Comparison of ENCODE assay signal across 23 cellular contexts in genomic region chr2:19793132-19793750, GRCh38.
DNase-seq lines count a peak whose midpoint lies in the region; ATAC-seq and TF ChIP-seq lines count a peak whose summit lies in the region.
"Had no signal": no experiment of that assay in that cellular context is flagged by ENCODE, and none has a peak within 500 bp of the region (broad histone marks: within the 10 kb centered on the region; RNA-seq: fewer than 3 reads in every experiment).

No MANE protein-coding gene starts in this region.

- TF ChIP-seq POLR2A in body of pancreas (IDR thresholded peaks at IDR 0.05) = no peak

- no peak for TF ChIP-seq CTCF in left ventricle myocardium inferior (IDR thresholded peaks at IDR 0.05; ENCODE audit: borderline replicate concordance)
- TF ChIP-seq CTCF in body of pancreas (IDR thresholded peaks at IDR 0.05) = no peak
- no peak for TF ChIP-seq CTCF in thoracic aorta (IDR thresholded peaks at IDR 0.05)

- no peak for ATAC-seq in right cardiac atrium
- peak; percentile 87 for ATAC-seq in body of pancreas
- no peak for ATAC-seq in thoracic aorta (ENCODE audit: insufficient number of reproducible peaks, low FRiP score, low read depth)
- ATAC-seq: A549, GM12878 had no signal

- H3K36me3 ChIP-seq in left ventricle myocardium inferior (no peaks in the 10 kb centered on the region), body of pancreas (replicated peaks in 1 of 2; ENCODE audit: insufficient read depth in 1 of 2, low read depth in 2 of 2) (no peaks in the 10 kb centered on the region), thoracic aorta (no peaks in the 10 kb centered on the region)
- H3K36me3 ChIP-seq: BE2C; BLaER1 treated with 17β-estradiol and CSF1 and Interleukin-3, amounts not matched to agents 10 nM and 100 nM had no signal

- DNase-seq in NOMO-1 treated with DMSO at 0.1 percent for 48 hours (lab: John Stamatoyannopoulos, UW; ENCODE audit: unreplicated experiment) (peak; percentile 12), NOMO-1 treated with dmso at 0.1 percent for 144 hours (lab: John Stamatoyannopoulos, UW; ENCODE audit: unreplicated experiment) (no peak), left ventricle myocardium inferior (no peak), right cardiac atrium (no peak), body of pancreas (peak in 2 of 4 donors; percentile 36 to 49), thoracic aorta (ENCODE audit: low spot score) (no peak), islet precursor cell (no peak)
- DNase-seq: 8988T; ACHN; AML-193; BE2C; CD4-positive, alpha-beta T cell; CD8-positive, alpha-beta memory T cell; DMS 273 treated with DMSO at 0.1 percent for 48 hours; DMS79; EL; GDM1; GM23248; H7; HCEC 1CT had no signal

- H3K4me3 ChIP-seq in left ventricle myocardium inferior = no peak overlapping the region
- no peak overlapping the region for H3K4me3 ChIP-seq in right cardiac atrium (ENCODE audit: low read length)
- no peak overlapping the region for H3K4me3 ChIP-seq in body of pancreas
- no peak overlapping the region for H3K4me3 ChIP-seq in thoracic aorta
- H3K4me3 ChIP-seq: A549; BLaER1 treated with 17β-estradiol and CSF1 and Interleukin-3, amounts not matched to agents 10 nM and 100 nM; GM12878; GM23248 had no signal

- H3K27me3 ChIP-seq in left ventricle myocardium inferior (ENCODE audit: low read depth) = no peaks in the 10 kb centered on the region
- no peaks in the 10 kb centered on the region for H3K27me3 ChIP-seq in right cardiac atrium (ENCODE audit: control insufficient read depth, insufficient read depth)
- H3K27me3 ChIP-seq in body of pancreas = no peaks in the 10 kb centered on the region
- H3K27me3 ChIP-seq in thoracic aorta (replicated peaks; ENCODE audit: insufficient read depth) = no peaks in the 10 kb centered on the region
- H3K27me3 ChIP-seq: BE2C; BLaER1 treated with 17β-estradiol and CSF1 and Interleukin-3, amounts not matched to agents 10 nM and 100 nM had no signal

- intact Hi-C loops in left ventricle myocardium inferior (cut with micrococcal nuclease) = no loop called here
- intact Hi-C loops in right cardiac atrium (cut with DNase I) = no loop called here
- intact Hi-C loops in body of pancreas (cut with DNase I) = no loop called here

- H3K4me1 ChIP-seq in left ventricle myocardium inferior (peaks cover 5% of the 10 kb centered on the region), right cardiac atrium (ENCODE audit: control insufficient read depth, insufficient read depth, low read length) (no peaks in the 10 kb centered on the region), body of pancreas (peaks cover 18% of the 10 kb centered on the region), thoracic aorta (ENCODE audit: control insufficient read depth in 1 of 2, low read depth in 2 of 2) (peaks cover 0 to 39% of the 10 kb centered on the region in 2 donors)
- H3K4me1 ChIP-seq: A549; BE2C; BLaER1 treated with 17β-estradiol and CSF1 and Interleukin-3, amounts not matched to agents 10 nM and 100 nM had no signal

- H3K9me3 ChIP-seq in left ventricle myocardium inferior (replicated peaks) (no peaks in the 10 kb centered on the region), right cardiac atrium (ENCODE audit: control insufficient read depth, low read length) (no peaks in the 10 kb centered on the region), body of pancreas (no peaks in the 10 kb centered on the region), thoracic aorta (no peaks in the 10 kb centered on the region)
- H3K9me3 ChIP-seq: A549; BE2C; BLaER1 treated with 17β-estradiol and CSF1 and Interleukin-3, amounts not matched to agents 10 nM and 100 nM had no signal

- H3K27ac ChIP-seq in left ventricle myocardium inferior (replicated peaks) (peak overlapping the region; percentile 10), right cardiac atrium (ENCODE audit: low read length) (no peak overlapping the region), body of pancreas (peak overlapping the region in 3 of 4 donors; percentile 15 to 37 (median 24)), thoracic aorta (peak overlapping the region; percentile 5 to 48)
- H3K27ac ChIP-seq: BLaER1 treated with 17β-estradiol and CSF1 and Interleukin-3, amounts not matched to agents 10 nM and 100 nM; GM23248 had no signal

- WGBS in right cardiac atrium = 59% methylated on average over 6 of the region's 6 CpGs
- 29 to 31% methylated on average over 6 of the region's 6 CpGs for WGBS in body of pancreas, 2 donors
